Comparison of ENCODE assay signal across 14 cellular contexts in the genomic region with DNA sequence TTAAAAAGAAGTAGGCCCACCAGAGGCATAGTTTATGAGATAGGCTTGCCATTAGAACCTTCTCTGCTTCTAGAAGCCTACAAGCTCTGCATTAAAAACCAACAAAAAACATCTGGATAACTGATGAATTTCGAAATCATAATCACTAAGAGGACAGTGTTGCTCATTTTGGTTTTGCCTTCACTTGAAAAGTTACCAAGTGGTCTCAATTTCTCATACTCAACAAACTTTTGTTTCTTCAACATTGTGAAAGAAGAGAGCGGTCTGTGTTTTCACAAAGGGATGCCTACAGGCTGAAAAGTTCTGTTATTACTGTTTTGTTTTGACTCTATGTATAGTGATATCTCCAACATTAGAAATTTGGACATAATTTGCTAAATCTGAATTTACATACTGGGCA.
DNase-seq lines count a peak whose midpoint lies in the region; FAIRE-seq and TF ChIP-seq lines count a peak whose summit lies in the region.
"Had no signal": no experiment of that assay in that cellular context is flagged by ENCODE, and none has a peak within 500 bp of the region (broad histone marks: within the 10 kb centered on the region; RNA-seq: fewer than 3 reads in every experiment).

No MANE protein-coding gene starts in this region.

- H3K36me3 ChIP-seq in adipocyte (ENCODE audit: control insufficient read depth, insufficient read depth, low read length, severe bottlenecking), result peaks cover 4% of the 10 kb centered on the region
- H3K36me3 ChIP-seq: HAP-1, Peyer's patch had no signal

- H3K27me3 ChIP-seq in adipocyte (replicated peaks; ENCODE audit: control insufficient read depth, insufficient read depth, low read length), result no peaks in the 10 kb centered on the region
- H3K27me3 ChIP-seq: Peyer's patch had no signal

- no peaks in the 10 kb centered on the region for H3K9me3 ChIP-seq in adipocyte (ENCODE audit: control insufficient read depth, low read length)
- H3K9me3 ChIP-seq: HAP-1 had no signal

- peaks cover 31% of the 10 kb centered on the region for H3K4me1 ChIP-seq in adipocyte (ENCODE audit: control insufficient read depth, insufficient read depth, low read length)
- H3K4me1 ChIP-seq: HAP-1, Peyer's patch had no signal

- no peak overlapping the region for H3K4me3 ChIP-seq in GM12865 (ENCODE audit: low read depth, low read length)
- peak overlapping the region; percentile 4 for H3K4me3 ChIP-seq in adipocyte (ENCODE audit: low read length)
- H3K4me3 ChIP-seq in fibroblast of pulmonary artery (replicated peaks; ENCODE audit: low read depth, low read length), result no peak overlapping the region
- H3K4me3 ChIP-seq: HAP-1, Peyer's patch had no signal

- TF ChIP-seq CTCF in GM12865 (IDR thresholded peaks at IDR 0.05; ENCODE audit: insufficient read depth, low read depth, low read length, missing control alignments) (no peak), fibroblast of pulmonary artery (IDR thresholded peaks at IDR 0.05; ENCODE audit: low read length, missing control alignments) (no peak)

- H3K9ac ChIP-seq in adipocyte (ENCODE audit: low read length), result peak overlapping the region; percentile 37

- peak; percentile 4 for DNase-seq in GM12865 (ENCODE audit: low read depth)
- DNase-seq in adipocyte (ENCODE audit: low read depth), result peak; percentile 79
- DNase-seq in fibroblast of pulmonary artery (ENCODE audit: low read depth), result peak; percentile 38
- peak; percentile 56 for DNase-seq in stromal cell of bone marrow (ENCODE audit: low read depth)
- no peak for DNase-seq in NCI-H1694 treated with DMSO at 0.1 percent for 48 hours (lab: John Stamatoyannopoulos, UW)
- no peak for DNase-seq in HTR-8/SVneo (ENCODE audit: insufficient read length, low spot score)
- no peak for DNase-seq in frontal cortex (ENCODE audit: low spot score in 2 of 2)
- DNase-seq: COR-L47, NCI-H1048, NCI-H146, NCI-H2081 treated with DMSO at 0.1 percent for 48 hours, NCI-H446 treated with DMSO at 0.1 percent for 48 hours, Peyer's patch had no signal

- FAIRE-seq in HTR-8/SVneo (lab: Jason Lieb, UNC), result no peak
- no peak for FAIRE-seq in frontal cortex (lab: Jason Lieb, UNC)

Comparison
In these comparisons a context has a peak if more than half of its experiments do, and no peak if none do; other contexts are left out.
1. DNase-seq: peak in GM12865 (single experiment), adipocyte (single experiment), fibroblast of pulmonary artery (single experiment) and stromal cell of bone marrow (single experiment); none in NCI-H1694 treated with DMSO at 0.1 percent for 48 hours (single experiment), HTR-8/SVneo (single experiment) and frontal cortex (0 of 2).